In genomic region chr6:106765496-106765895, GRCh38 we compare ENCODE assay signal across 2 cellular contexts.
TF ChIP-seq lines count a peak whose summit lies in the region.

No MANE protein-coding gene starts in this region.

TF ChIP-seq in liver, 16 proteins besides CTCF, POLR2A, EP300 and RAD21 (continued from another document):
- no peak for TF ChIP-seq MAX (IDR thresholded peaks at IDR 0.05)
- TF ChIP-seq, protein P1, sequence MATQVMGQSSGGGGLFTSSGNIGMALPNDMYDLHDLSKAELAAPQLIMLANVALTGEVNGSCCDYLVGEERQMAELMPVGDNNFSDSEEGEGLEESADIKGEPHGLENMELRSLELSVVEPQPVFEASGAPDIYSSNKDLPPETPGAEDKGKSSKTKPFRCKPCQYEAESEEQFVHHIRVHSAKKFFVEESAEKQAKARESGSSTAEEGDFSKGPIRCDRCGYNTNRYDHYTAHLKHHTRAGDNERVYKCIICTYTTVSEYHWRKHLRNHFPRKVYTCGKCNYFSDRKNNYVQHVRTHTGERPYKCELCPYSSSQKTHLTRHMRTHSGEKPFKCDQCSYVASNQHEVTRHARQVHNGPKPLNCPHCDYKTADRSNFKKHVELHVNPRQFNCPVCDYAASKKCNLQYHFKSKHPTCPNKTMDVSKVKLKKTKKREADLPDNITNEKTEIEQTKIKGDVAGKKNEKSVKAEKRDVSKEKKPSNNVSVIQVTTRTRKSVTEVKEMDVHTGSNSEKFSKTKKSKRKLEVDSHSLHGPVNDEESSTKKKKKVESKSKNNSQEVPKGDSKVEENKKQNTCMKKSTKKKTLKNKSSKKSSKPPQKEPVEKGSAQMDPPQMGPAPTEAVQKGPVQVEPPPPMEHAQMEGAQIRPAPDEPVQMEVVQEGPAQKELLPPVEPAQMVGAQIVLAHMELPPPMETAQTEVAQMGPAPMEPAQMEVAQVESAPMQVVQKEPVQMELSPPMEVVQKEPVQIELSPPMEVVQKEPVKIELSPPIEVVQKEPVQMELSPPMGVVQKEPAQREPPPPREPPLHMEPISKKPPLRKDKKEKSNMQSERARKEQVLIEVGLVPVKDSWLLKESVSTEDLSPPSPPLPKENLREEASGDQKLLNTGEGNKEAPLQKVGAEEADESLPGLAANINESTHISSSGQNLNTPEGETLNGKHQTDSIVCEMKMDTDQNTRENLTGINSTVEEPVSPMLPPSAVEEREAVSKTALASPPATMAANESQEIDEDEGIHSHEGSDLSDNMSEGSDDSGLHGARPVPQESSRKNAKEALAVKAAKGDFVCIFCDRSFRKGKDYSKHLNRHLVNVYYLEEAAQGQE (IDR thresholded peaks at IDR 0.05): no peak

TF ChIP-seq in HepG2, 621 proteins besides CTCF, POLR2A, EP300 and RAD21 (continued from another document):
- no peak for TF ChIP-seq AKNA (CRISPR knock-in tag; IDR thresholded peaks at IDR 0.05; ENCODE audit: borderline replicate concordance)
- no peak for TF ChIP-seq ZNF782 (CRISPR knock-in tag; IDR thresholded peaks at IDR 0.05; ENCODE audit: borderline replicate concordance)
- TF ChIP-seq ZNF3 (CRISPR knock-in tag; IDR thresholded peaks at IDR 0.05): no peak
- TF ChIP-seq ZNF589 (CRISPR knock-in tag; conservative IDR thresholded peaks at IDR 0.05): no peak
- no peak for TF ChIP-seq HIVEP1 (CRISPR knock-in tag; IDR thresholded peaks at IDR 0.05)
- TF ChIP-seq PHF8 (CRISPR knock-in tag; IDR thresholded peaks at IDR 0.05): no peak
- TF ChIP-seq ZNF44 (CRISPR knock-in tag; IDR thresholded peaks at IDR 0.05): no peak
- TF ChIP-seq, protein P2, sequence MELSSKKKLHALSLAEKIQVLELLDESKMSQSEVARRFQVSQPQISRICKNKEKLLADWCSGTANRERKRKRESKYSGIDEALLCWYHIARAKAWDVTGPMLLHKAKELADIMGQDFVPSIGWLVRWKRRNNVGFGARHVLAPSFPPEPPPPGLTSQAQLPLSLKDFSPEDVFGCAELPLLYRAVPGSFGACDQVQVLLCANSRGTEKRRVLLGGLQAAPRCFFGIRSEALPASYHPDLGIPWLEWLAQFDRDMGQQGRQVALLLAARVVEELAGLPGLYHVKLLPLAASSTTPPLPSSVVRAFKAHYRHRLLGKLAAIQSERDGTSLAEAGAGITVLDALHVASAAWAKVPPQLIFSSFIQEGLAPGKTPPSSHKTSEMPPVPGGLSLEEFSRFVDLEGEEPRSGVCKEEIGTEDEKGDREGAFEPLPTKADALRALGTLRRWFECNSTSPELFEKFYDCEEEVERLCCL (CRISPR knock-in tag; IDR thresholded peaks at IDR 0.05; ENCODE audit: borderline replicate concordance): no peak
- no peak for TF ChIP-seq ZNF281 (CRISPR knock-in tag; IDR thresholded peaks at IDR 0.05; ENCODE audit: borderline replicate concordance)
- TF ChIP-seq CREB3 (CRISPR knock-in tag; IDR thresholded peaks at IDR 0.05): no peak
- TF ChIP-seq, protein P3, sequence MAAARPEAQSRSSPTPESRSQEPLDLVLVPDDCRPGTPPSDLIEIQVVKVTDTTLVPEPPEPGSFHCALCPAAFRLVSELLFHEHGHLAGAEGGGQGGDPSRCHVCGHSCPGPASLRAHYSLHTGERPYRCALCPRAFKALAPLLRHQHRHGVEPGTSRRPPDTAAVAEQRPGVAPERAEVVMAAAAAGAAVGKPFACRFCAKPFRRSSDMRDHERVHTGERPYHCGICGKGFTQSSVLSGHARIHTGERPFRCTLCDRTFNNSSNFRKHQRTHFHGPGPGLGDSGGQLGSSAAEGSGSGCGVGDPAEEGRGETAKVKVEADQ (CRISPR knock-in tag; IDR thresholded peaks at IDR 0.05; ENCODE audit: borderline replicate concordance): no peak
- TF ChIP-seq NR2C2 (CRISPR knock-in tag; IDR thresholded peaks at IDR 0.05; ENCODE audit: borderline replicate concordance): no peak
